17 cellular contexts compared by ENCODE assay signal in the genomic region with DNA sequence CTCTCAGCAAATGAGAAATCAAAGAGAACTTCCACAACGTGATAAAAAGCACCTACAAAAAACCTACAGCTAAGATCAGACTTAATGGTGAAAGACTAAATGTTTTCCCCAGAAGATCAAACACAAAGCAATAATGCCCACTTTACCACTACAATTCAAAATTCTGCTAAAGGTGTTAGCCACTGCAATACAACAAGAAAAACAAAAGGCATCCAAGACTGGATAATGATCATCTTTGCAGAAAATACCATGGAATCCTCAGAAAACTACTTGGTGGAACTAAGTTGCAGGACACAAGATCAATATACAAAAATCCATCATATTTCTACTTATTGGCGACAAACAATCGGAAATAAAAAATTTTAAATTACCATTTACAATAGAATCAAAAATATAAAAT. TPM values are rescaled to one million over a fixed set of nuclear protein-coding genes. Genes with fewer than 3 reads are reported as not detected.
DNase-seq lines count a peak whose midpoint lies in the region; ATAC-seq, FAIRE-seq and TF ChIP-seq lines count a peak whose summit lies in the region.
"Had no signal": no experiment of that assay in that cellular context is flagged by ENCODE, and none has a peak within 500 bp of the region (broad histone marks: within the 10 kb centered on the region; RNA-seq: fewer than 3 reads in every experiment).

No MANE protein-coding gene starts in this region.

- BruUV-seq in HepG2 (replicated peaks; lab: Mats Ljungman, UMichigan): no TSS peak

- H2AFZ ChIP-seq in HepG2 (ENCODE audit: low read length) (no peak overlapping the region), SU-DHL-6 (ENCODE audit: low read depth, low read length, severe bottlenecking) (no peak overlapping the region)

- no peak for TF ChIP-seq RAD21 in HepG2 (CRISPR knock-in tag; IDR thresholded peaks at IDR 0.05)

- H3K9me3 Mint-ChIP-seq in endodermal cell: peaks cover 49% of the 10 kb centered on the region
- peaks cover 21% of the 10 kb centered on the region for H3K9me3 Mint-ChIP-seq in type B pancreatic cell

- TF ChIP-seq CTCF in HepG2 (CRISPR knock-in tag; IDR thresholded peaks at IDR 0.05) (no peak), right lobe of liver (IDR thresholded peaks at IDR 0.05) (no peak), SU-DHL-6 (IDR thresholded peaks at IDR 0.05; ENCODE audit: insufficient read depth, low read length, poor library complexity, severe bottlenecking) (no peak), endodermal cell (conservative IDR thresholded peaks at IDR 0.05) (no peak), type B pancreatic cell (conservative IDR thresholded peaks at IDR 0.05) (no peak)

- H3K27ac ChIP-seq in HepG2 (ENCODE audit: extremely low read length, insufficient read depth, low read length) (no peak overlapping the region), right lobe of liver (no peak overlapping the region), SU-DHL-6 (ENCODE audit: low read depth, low read length) (no peak overlapping the region), endodermal cell (ENCODE audit: low read depth, low read length) (no peak overlapping the region)

- no peak overlapping the region for H3K4me2 ChIP-seq in HepG2 (ENCODE audit: low read depth, low read length)
- peak overlapping the region; percentile 33 for H3K4me2 ChIP-seq in SU-DHL-6 (ENCODE audit: low read depth, low read length, poor library complexity, severe bottlenecking)

- TF ChIP-seq POLR2A in HepG2 (IDR thresholded peaks at IDR 0.05; ENCODE audit: insufficient read depth in 1 of 2, low read depth in 2 of 2, low read length in 2 of 2): no peak
- TF ChIP-seq POLR2A in right lobe of liver (IDR thresholded peaks at IDR 0.05): no peak

- H3K9ac ChIP-seq in HepG2 (ENCODE audit: insufficient read depth, low read depth, low read length) (no peak overlapping the region), SU-DHL-6 (ENCODE audit: low read length) (no peak overlapping the region), endodermal cell (ENCODE audit: extremely low read depth, low read length, poor library complexity, severe bottlenecking) (no peak overlapping the region)

- H3K36me3 ChIP-seq in HepG2 (replicated peaks in 1 of 2; ENCODE audit: control insufficient read depth in 1 of 2, insufficient read depth in 2 of 2, low read length in 2 of 2): peaks cover 3 to 22% of the 10 kb centered on the region in 2 experiments; a peak in 3 of 5 replicates
- H3K36me3 ChIP-seq in right lobe of liver: peaks cover 0 to 19% (median 3%) of the 10 kb centered on the region in 4 donors
- H3K36me3 ChIP-seq in SU-DHL-6 (ENCODE audit: low read length): peaks cover 62% of the 10 kb centered on the region
- peaks cover 36% of the 10 kb centered on the region for H3K36me3 ChIP-seq in endodermal cell (ENCODE audit: control insufficient read depth, insufficient read depth, low read length)

- CTCF ChIA-PET in HepG2 (lab: Yijun Ruan, JAX; ENCODE audit: low intra/inter-chr PET ratio, low total read pairs): no interaction called here

- H3K27me3 Mint-ChIP-seq in endodermal cell (ENCODE audit: insufficient read depth) (no peaks in the 10 kb centered on the region), type B pancreatic cell (no peaks in the 10 kb centered on the region)
- H3K27me3 Mint-ChIP-seq: B cell had no signal

- H3K4me3 ChIP-seq in HepG2 (replicated peaks in 1 of 3; ENCODE audit: insufficient read depth in 1 of 3, low read depth in 2 of 3, low read length in 3 of 3): no peak overlapping the region
- H3K4me3 ChIP-seq in right lobe of liver: no peak overlapping the region
- H3K4me3 ChIP-seq in SU-DHL-6 (ENCODE audit: insufficient read depth, low read length, poor library complexity, severe bottlenecking): no peak overlapping the region
- H3K4me3 ChIP-seq in endodermal cell (ENCODE audit: low read length): peak overlapping the region; percentile 65

- peaks cover 36% of the 10 kb centered on the region for H4K20me1 ChIP-seq in HepG2 (ENCODE audit: insufficient read depth, low read length)
- H4K20me1 ChIP-seq in SU-DHL-6 (ENCODE audit: low read depth, low read length): peaks cover 6% of the 10 kb centered on the region; the same call in 1 of the 2 replicates

- 96% methylated on average over 3 of the region's 3 CpGs for WGBS in HepG2 (ENCODE audit: low lambda C conversion rate)
- 100% methylated on average over 3 of the region's 3 CpGs for WGBS in right lobe of liver (ENCODE audit: insufficient coverage, low coverage, low lambda C conversion rate, missing lambda C conversion rate)
- 98 to 100% methylated on average over 1 to 2 of the region's 3 CpGs for WGBS in endodermal cell (ENCODE audit: insufficient coverage in 1 of 2, insufficient read length in 1 of 2), 2 experiments

- intact Hi-C loops in HepG2 (cut with micrococcal nuclease; ENCODE audit: unreplicated experiment): no loop called here
- intact Hi-C loops in right lobe of liver (cut with DNase I): no loop called here

- TF ChIP-seq EP300 in HepG2 (IDR thresholded peaks at IDR 0.05; ENCODE audit: low read depth in 2 of 2, low read length in 2 of 2) (no peak), HepG2 (CRISPR knock-in tag; IDR thresholded peaks at IDR 0.05; ENCODE audit: borderline replicate concordance) (no peak)

- no peak overlapping the region for H3K27ac Mint-ChIP-seq in endodermal cell
- no peak overlapping the region for H3K27ac Mint-ChIP-seq in type B pancreatic cell
- H3K27ac Mint-ChIP-seq: B cell, HFFc6 had no signal

- in situ Hi-C loops in HepG2 (cut with HindIII; ENCODE audit: extremely low pct_ligation_motif_present, low pct_unique_long_range_greater_than_20kb): no loop called here

- DNase-seq in HepG2 (ENCODE audit: low spot score): no peak
- no peak for DNase-seq in right lobe of liver
- DNase-seq in endodermal cell: no peak
- no peak for DNase-seq in type B pancreatic cell (ENCODE audit: extremely low spot score, unreplicated experiment)
- no peak for DNase-seq in NOMO-1 treated with dmso at 0.1 percent for 144 hours (lab: John Stamatoyannopoulos, UW; ENCODE audit: unreplicated experiment)
- DNase-seq: EL, HFFc6, Karpas-422, NCI-H187 treated with DMSO at 0.1 percent for 48 hours, NCI-H446 treated with DMSO at 0.1 percent for 48 hours, NCI-H748 treated with DMSO at 0.1 percent for 48 hours, SHP77 treated with DMSO at 0.1 percent for 48 hours had no signal

- peaks cover 75% of the 10 kb centered on the region for H3K36me3 Mint-ChIP-seq in endodermal cell (ENCODE audit: low read depth)
- H3K36me3 Mint-ChIP-seq in type B pancreatic cell: peaks cover 65% of the 10 kb centered on the region

- H3K4me1 ChIP-seq in HepG2 (ENCODE audit: insufficient read depth, low read length) (peaks cover 44% of the 10 kb centered on the region), right lobe of liver (peaks cover 0 to 39% (median 4%) of the 10 kb centered on the region in 4 donors), endodermal cell (ENCODE audit: control insufficient read depth, insufficient read depth, low read length) (no peaks in the 10 kb centered on the region)

- H3K4me1 Mint-ChIP-seq in endodermal cell (peaks cover 15% of the 10 kb centered on the region), type B pancreatic cell (ENCODE audit: unreplicated experiment) (peaks cover 19% of the 10 kb centered on the region)

- FAIRE-seq in HepG2 (lab: Jason Lieb, UNC): no peak
- FAIRE-seq: H1, RCC 7860 had no signal

- no peaks in the 10 kb centered on the region for H3K27me3 ChIP-seq in HepG2 (ENCODE audit: control insufficient read depth in 1 of 2, insufficient read depth in 2 of 2, low read length in 2 of 2)
- no peaks in the 10 kb centered on the region for H3K27me3 ChIP-seq in right lobe of liver
- no peaks in the 10 kb centered on the region for H3K27me3 ChIP-seq in SU-DHL-6 (ENCODE audit: low read length)
- no peaks in the 10 kb centered on the region for H3K27me3 ChIP-seq in endodermal cell (ENCODE audit: control insufficient read depth, insufficient read depth, low read length, poor library complexity, severe bottlenecking)

- ATAC-seq in HepG2: no peak
- no peak for ATAC-seq in right lobe of liver
- no peak for ATAC-seq in GM18868 (IDR thresholded peaks at IDR 0.05; ENCODE audit: unreplicated experiment)

- H3K9me2 ChIP-seq in SU-DHL-6 (replicated peaks; ENCODE audit: insufficient read depth, low read length): no peaks in the 10 kb centered on the region

- POLR2A ChIA-PET in HepG2 (lab: Yijun Ruan, JAX): no interaction called here

- H3K9me3 ChIP-seq in HepG2 (ENCODE audit: low read length): peaks cover 29% of the 10 kb centered on the region
- H3K9me3 ChIP-seq in right lobe of liver: peaks cover 0 to 7% (median 0%) of the 10 kb centered on the region in 4 donors
- peaks cover 10% of the 10 kb centered on the region; the same call in 1 of the 2 replicates for H3K9me3 ChIP-seq in SU-DHL-6 (ENCODE audit: insufficient read depth, low read length)
- peaks cover 56% of the 10 kb centered on the region for H3K9me3 ChIP-seq in endodermal cell (ENCODE audit: control insufficient read depth, low read length)

- no peak overlapping the region for H3K4me3 Mint-ChIP-seq in endodermal cell
- peak overlapping the region; percentile 12 for H3K4me3 Mint-ChIP-seq in type B pancreatic cell
- H3K4me3 Mint-ChIP-seq: HFFc6 had no signal

- peaks cover 17% of the 10 kb centered on the region; the same call in 1 of the 2 replicates for H3F3A ChIP-seq in SU-DHL-6 (ENCODE audit: insufficient read depth)

- H3K79me2 ChIP-seq in HepG2 (ENCODE audit: insufficient read depth, low read length) (peaks cover 92% of the 10 kb centered on the region), SU-DHL-6 (ENCODE audit: insufficient read depth, low read length) (peaks cover 100% of the 10 kb centered on the region)

RNA-seq across cellular contexts. Expression of gene DDX24, which starts 6.5 kb away (rescaled TPM):
- 149 and 215 TPM in 2 replicates for total RNA-seq in HepG2 (2016; rRNA removed; fragmentation: Illumina TruSeq; extraction: Trizol)
- total RNA-seq in HepG2 (2016; cell fraction: cytosol; rRNA removed; fragmentation: Illumina TruSeq; extraction: Trizol; ENCODE audit: low read depth): 8.8 and 12.3 TPM in 2 replicates
- 152 and 207 TPM in 2 replicates for total RNA-seq in HepG2 (2016; cell fraction: insoluble cytoplasmic fraction; rRNA removed; fragmentation: Illumina TruSeq; extraction: Trizol)
- total RNA-seq in HepG2 (2016; cell fraction: membrane; rRNA removed; fragmentation: Illumina TruSeq; extraction: Trizol): 25.6 and 27.8 TPM in 2 replicates
- 84.5 and 106 TPM in 2 replicates for total RNA-seq in HepG2 (2016; cell fraction: nucleus; rRNA removed; fragmentation: Illumina TruSeq; extraction: Trizol)
- 62.3 and 67.3 TPM in 2 replicates for polyA plus RNA-seq in HepG2 (2011; rRNA removed)
- polyA plus RNA-seq in HepG2 (2011; cell fraction: cytosol; rRNA removed): 38.2 and 50.1 TPM in 2 replicates
- 56.2 and 66.5 TPM in 2 replicates for polyA plus RNA-seq in HepG2 (2011; cell fraction: nucleus; rRNA removed)
- 86.8 and 88.0 TPM in 2 replicates for polyA plus RNA-seq in HepG2 (2012)
- 5.2 and 6.0 TPM in 2 replicates for polyA plus RNA-seq in HepG2 (2016; cell fraction: cytosol; fragmentation: Illumina TruSeq; extraction: Trizol; ENCODE audit: low read depth)
- 160 and 163 TPM in 2 replicates for polyA plus RNA-seq in HepG2 (2016; cell fraction: insoluble cytoplasmic fraction; fragmentation: Illumina TruSeq; extraction: Trizol; ENCODE audit: low read depth)
- polyA plus RNA-seq in HepG2 (2016; cell fraction: membrane; fragmentation: Illumina TruSeq; extraction: Trizol; ENCODE audit: low read depth): 12.6 and 13.0 TPM in 2 replicates
- polyA plus RNA-seq in HepG2 (2016; cell fraction: nucleus; fragmentation: Illumina TruSeq; extraction: Trizol; ENCODE audit: insufficient read depth, low read depth): 104 and 108 TPM in 2 replicates
- polyA minus RNA-seq in HepG2 (2011; rRNA and poly(A)+ RNA removed; ENCODE audit: low replicate concordance): 50.1 and 167 TPM in 2 replicates
- polyA minus RNA-seq in HepG2 (2011; cell fraction: cytosol; rRNA and poly(A)+ RNA removed): 37.3 and 43.9 TPM in 2 replicates
- 50.2 and 79.2 TPM in 2 replicates for polyA minus RNA-seq in HepG2 (2011; cell fraction: nucleus; rRNA and poly(A)+ RNA removed)
- total RNA-seq in right lobe of liver: 10 to 100 TPM; 47.8 to 74.0 (median 63.6) TPM
- total RNA-seq in endodermal cell: 100 to 1,000 TPM; 131 to 137 TPM
- 151 TPM for polyA plus RNA-seq in endodermal cell (2013, experiment 1 of 2)
- 146 TPM for polyA plus RNA-seq in endodermal cell (2013, experiment 2 of 2)
- 127 and 156 TPM in 2 replicates for total RNA-seq in type B pancreatic cell (ENCODE audit: low replicate concordance)

RNA-seq across cellular contexts. Expression of gene IFI27L1, which starts 6.6 kb away (rescaled TPM):
- 19.0 and 19.3 TPM in 2 replicates for total RNA-seq in HepG2 (2016; rRNA removed; fragmentation: Illumina TruSeq; extraction: Trizol)
- total RNA-seq in HepG2 (2016; cell fraction: cytosol; rRNA removed; fragmentation: Illumina TruSeq; extraction: Trizol; ENCODE audit: low read depth): 6.4 and 9.9 TPM in 2 replicates
- 18.3 and 20.8 TPM in 2 replicates for total RNA-seq in HepG2 (2016; cell fraction: insoluble cytoplasmic fraction; rRNA removed; fragmentation: Illumina TruSeq; extraction: Trizol)
- 10.0 and 10.1 TPM in 2 replicates for total RNA-seq in HepG2 (2016; cell fraction: membrane; rRNA removed; fragmentation: Illumina TruSeq; extraction: Trizol)
- total RNA-seq in HepG2 (2016; cell fraction: nucleus; rRNA removed; fragmentation: Illumina TruSeq; extraction: Trizol): 14.3 and 16.2 TPM in 2 replicates
- polyA plus RNA-seq in HepG2 (2011; rRNA removed): 9.6 and 11.9 TPM in 2 replicates
- polyA plus RNA-seq in HepG2 (2011; cell fraction: cytosol; rRNA removed): 14.3 and 18.1 TPM in 2 replicates
- polyA plus RNA-seq in HepG2 (2011; cell fraction: nucleus; rRNA removed): 13.5 TPM in 2 replicates
- 8.0 and 11.2 TPM in 2 replicates for polyA plus RNA-seq in HepG2 (2012)
- polyA plus RNA-seq in HepG2 (2016; cell fraction: cytosol; fragmentation: Illumina TruSeq; extraction: Trizol; ENCODE audit: low read depth): 5.6 and 7.8 TPM in 2 replicates
- polyA plus RNA-seq in HepG2 (2016; cell fraction: insoluble cytoplasmic fraction; fragmentation: Illumina TruSeq; extraction: Trizol; ENCODE audit: low read depth): 12.7 and 14.3 TPM in 2 replicates
- polyA plus RNA-seq in HepG2 (2016; cell fraction: membrane; fragmentation: Illumina TruSeq; extraction: Trizol; ENCODE audit: low read depth): 5.7 and 8.7 TPM in 2 replicates
- polyA plus RNA-seq in HepG2 (2016; cell fraction: nucleus; fragmentation: Illumina TruSeq; extraction: Trizol; ENCODE audit: insufficient read depth, low read depth): 26.6 and 29.4 TPM in 2 replicates
- 5.1 and 14.3 TPM in 2 replicates for polyA minus RNA-seq in HepG2 (2011; rRNA and poly(A)+ RNA removed; ENCODE audit: low replicate concordance)
- 2.7 and 3.1 TPM in 2 replicates for polyA minus RNA-seq in HepG2 (2011; cell fraction: cytosol; rRNA and poly(A)+ RNA removed)
- 5.5 and 8.3 TPM in 2 replicates for polyA minus RNA-seq in HepG2 (2011; cell fraction: nucleus; rRNA and poly(A)+ RNA removed)
- 1 to 10 TPM; 2.6 to 8.2 (median 5.3) TPM for total RNA-seq in right lobe of liver
- total RNA-seq in endodermal cell: 10 to 100 TPM; 40.0 to 47.2 TPM
- polyA plus RNA-seq in endodermal cell (2013, experiment 1 of 2): 25.0 TPM
- polyA plus RNA-seq in endodermal cell (2013, experiment 2 of 2): 20.8 TPM
- 15.6 and 36.8 TPM in 2 replicates for total RNA-seq in type B pancreatic cell (ENCODE audit: low replicate concordance)

RNA-seq across cellular contexts. Expression of gene IFI27, which starts 36.0 kb away (rescaled TPM):
- 1.2 and 2.0 TPM in 2 replicates for total RNA-seq in HepG2 (2016; rRNA removed; fragmentation: Illumina TruSeq; extraction: Trizol)
- total RNA-seq in HepG2 (2016; cell fraction: cytosol; rRNA removed; fragmentation: Illumina TruSeq; extraction: Trizol; ENCODE audit: low read depth): 1.2 TPM in 1 of 2 replicates, not detected in the other
- 1.4 and 1.6 TPM in 2 replicates for total RNA-seq in HepG2 (2016; cell fraction: insoluble cytoplasmic fraction; rRNA removed; fragmentation: Illumina TruSeq; extraction: Trizol)
- total RNA-seq in HepG2 (2016; cell fraction: membrane; rRNA removed; fragmentation: Illumina TruSeq; extraction: Trizol): 0.80 and 1.1 TPM in 2 replicates
- total RNA-seq in HepG2 (2016; cell fraction: nucleus; rRNA removed; fragmentation: Illumina TruSeq; extraction: Trizol): 1.3 and 2.1 TPM in 2 replicates
- polyA plus RNA-seq in HepG2 (2011; rRNA removed): 1.7 and 2.3 TPM in 2 replicates
- polyA plus RNA-seq in HepG2 (2011; cell fraction: cytosol; rRNA removed): 2.5 and 3.5 TPM in 2 replicates
- 2.2 and 2.7 TPM in 2 replicates for polyA plus RNA-seq in HepG2 (2011; cell fraction: nucleus; rRNA removed)
- 1.0 and 1.3 TPM in 2 replicates for polyA plus RNA-seq in HepG2 (2012)
- polyA plus RNA-seq in HepG2 (2016; cell fraction: cytosol; fragmentation: Illumina TruSeq; extraction: Trizol; ENCODE audit: low read depth): 0.75 and 0.84 TPM in 2 replicates
- polyA plus RNA-seq in HepG2 (2016; cell fraction: insoluble cytoplasmic fraction; fragmentation: Illumina TruSeq; extraction: Trizol; ENCODE audit: low read depth): 0.77 and 0.79 TPM in 2 replicates
- 0.64 and 1.1 TPM in 2 replicates for polyA plus RNA-seq in HepG2 (2016; cell fraction: membrane; fragmentation: Illumina TruSeq; extraction: Trizol; ENCODE audit: low read depth)
- 2.4 and 2.5 TPM in 2 replicates for polyA plus RNA-seq in HepG2 (2016; cell fraction: nucleus; fragmentation: Illumina TruSeq; extraction: Trizol; ENCODE audit: insufficient read depth, low read depth)
- 2.4 and 59.0 TPM in 2 replicates for polyA minus RNA-seq in HepG2 (2011; rRNA and poly(A)+ RNA removed; ENCODE audit: low replicate concordance)
- polyA minus RNA-seq in HepG2 (2011; cell fraction: cytosol; rRNA and poly(A)+ RNA removed): not detected in 2 replicates
- 0.39 and 1.1 TPM in 2 replicates for polyA minus RNA-seq in HepG2 (2011; cell fraction: nucleus; rRNA and poly(A)+ RNA removed)
- 10 to 100 TPM; 10.0 to 32.5 (median 16.9) TPM for total RNA-seq in right lobe of liver
- 1 to 10 TPM; 1.9 to 9.0 TPM for total RNA-seq in endodermal cell
- polyA plus RNA-seq in endodermal cell (2013, experiment 1 of 2): 4.2 TPM
- polyA plus RNA-seq in endodermal cell (2013, experiment 2 of 2): 2.6 TPM
- 12.6 and 15.5 TPM in 2 replicates for total RNA-seq in type B pancreatic cell (ENCODE audit: low replicate concordance)

RNA-seq across cellular contexts. Expression of gene OTUB2, which starts 48.4 kb away (rescaled TPM):
- 2.2 and 2.4 TPM in 2 replicates for total RNA-seq in HepG2 (2016; rRNA removed; fragmentation: Illumina TruSeq; extraction: Trizol)
- 0.30 and 0.44 TPM in 2 replicates for total RNA-seq in HepG2 (2016; cell fraction: cytosol; rRNA removed; fragmentation: Illumina TruSeq; extraction: Trizol; ENCODE audit: low read depth)
- total RNA-seq in HepG2 (2016; cell fraction: insoluble cytoplasmic fraction; rRNA removed; fragmentation: Illumina TruSeq; extraction: Trizol): 1.8 and 1.9 TPM in 2 replicates
- 1.2 and 1.4 TPM in 2 replicates for total RNA-seq in HepG2 (2016; cell fraction: membrane; rRNA removed; fragmentation: Illumina TruSeq; extraction: Trizol)
- 2.6 and 3.1 TPM in 2 replicates for total RNA-seq in HepG2 (2016; cell fraction: nucleus; rRNA removed; fragmentation: Illumina TruSeq; extraction: Trizol)
- 2.4 and 3.0 TPM in 2 replicates for polyA plus RNA-seq in HepG2 (2011; rRNA removed)
- polyA plus RNA-seq in HepG2 (2011; cell fraction: cytosol; rRNA removed): 2.3 and 2.6 TPM in 2 replicates
- 3.9 and 4.1 TPM in 2 replicates for polyA plus RNA-seq in HepG2 (2011; cell fraction: nucleus; rRNA removed)
- polyA plus RNA-seq in HepG2 (2012): 1.4 and 1.9 TPM in 2 replicates
- 0.21 and 0.70 TPM in 2 replicates for polyA plus RNA-seq in HepG2 (2016; cell fraction: cytosol; fragmentation: Illumina TruSeq; extraction: Trizol; ENCODE audit: low read depth)
- polyA plus RNA-seq in HepG2 (2016; cell fraction: insoluble cytoplasmic fraction; fragmentation: Illumina TruSeq; extraction: Trizol; ENCODE audit: low read depth): 2.0 and 2.3 TPM in 2 replicates
- 0.58 and 1.0 TPM in 2 replicates for polyA plus RNA-seq in HepG2 (2016; cell fraction: membrane; fragmentation: Illumina TruSeq; extraction: Trizol; ENCODE audit: low read depth)
- polyA plus RNA-seq in HepG2 (2016; cell fraction: nucleus; fragmentation: Illumina TruSeq; extraction: Trizol; ENCODE audit: insufficient read depth, low read depth): 2.1 and 2.3 TPM in 2 replicates
- polyA minus RNA-seq in HepG2 (2011; rRNA and poly(A)+ RNA removed; ENCODE audit: low replicate concordance): 0.49 and 8.2 TPM in 2 replicates
- 3.3 and 4.7 TPM in 2 replicates for polyA minus RNA-seq in HepG2 (2011; cell fraction: cytosol; rRNA and poly(A)+ RNA removed)
- polyA minus RNA-seq in HepG2 (2011; cell fraction: nucleus; rRNA and poly(A)+ RNA removed): 10.0 and 11.3 TPM in 2 replicates
- total RNA-seq in right lobe of liver: 1 to 10 TPM in 2 of 6 experiments, under 1 TPM in 4; 0.59 to 3.7 (median 0.85) TPM
- total RNA-seq in endodermal cell: 1 to 10 TPM; 6.3 to 6.7 TPM
- 6.3 TPM for polyA plus RNA-seq in endodermal cell (2013, experiment 1 of 2)
- polyA plus RNA-seq in endodermal cell (2013, experiment 2 of 2): 5.1 TPM
- 2.6 and 3.0 TPM in 2 replicates for total RNA-seq in type B pancreatic cell (ENCODE audit: low replicate concordance)

RNA-seq across cellular contexts. Expression of gene IFI27L2, which starts 54.9 kb away (rescaled TPM):
- total RNA-seq in HepG2 (2016; rRNA removed; fragmentation: Illumina TruSeq; extraction: Trizol): 4.3 and 6.0 TPM in 2 replicates
- 2.5 and 3.2 TPM in 2 replicates for total RNA-seq in HepG2 (2016; cell fraction: cytosol; rRNA removed; fragmentation: Illumina TruSeq; extraction: Trizol; ENCODE audit: low read depth)
- total RNA-seq in HepG2 (2016; cell fraction: insoluble cytoplasmic fraction; rRNA removed; fragmentation: Illumina TruSeq; extraction: Trizol): 5.0 and 5.5 TPM in 2 replicates
- total RNA-seq in HepG2 (2016; cell fraction: membrane; rRNA removed; fragmentation: Illumina TruSeq; extraction: Trizol): 3.6 and 3.7 TPM in 2 replicates
- total RNA-seq in HepG2 (2016; cell fraction: nucleus; rRNA removed; fragmentation: Illumina TruSeq; extraction: Trizol): 1.6 and 1.9 TPM in 2 replicates
- polyA plus RNA-seq in HepG2 (2011; rRNA removed): 4.8 and 6.9 TPM in 2 replicates
- 9.7 and 10.5 TPM in 2 replicates for polyA plus RNA-seq in HepG2 (2011; cell fraction: cytosol; rRNA removed)
- 3.1 and 4.9 TPM in 2 replicates for polyA plus RNA-seq in HepG2 (2011; cell fraction: nucleus; rRNA removed)
- polyA plus RNA-seq in HepG2 (2012): 2.3 and 4.8 TPM in 2 replicates
- polyA plus RNA-seq in HepG2 (2016; cell fraction: cytosol; fragmentation: Illumina TruSeq; extraction: Trizol; ENCODE audit: low read depth): 3.7 and 4.6 TPM in 2 replicates
- 6.3 and 6.5 TPM in 2 replicates for polyA plus RNA-seq in HepG2 (2016; cell fraction: insoluble cytoplasmic fraction; fragmentation: Illumina TruSeq; extraction: Trizol; ENCODE audit: low read depth)
- 2.3 and 3.4 TPM in 2 replicates for polyA plus RNA-seq in HepG2 (2016; cell fraction: membrane; fragmentation: Illumina TruSeq; extraction: Trizol; ENCODE audit: low read depth)
- 2.8 and 4.6 TPM in 2 replicates for polyA plus RNA-seq in HepG2 (2016; cell fraction: nucleus; fragmentation: Illumina TruSeq; extraction: Trizol; ENCODE audit: insufficient read depth, low read depth)
- polyA minus RNA-seq in HepG2 (2011; rRNA and poly(A)+ RNA removed; ENCODE audit: low replicate concordance): 1.5 and 6.0 TPM in 2 replicates
- not detected in 2 replicates for polyA minus RNA-seq in HepG2 (2011; cell fraction: cytosol; rRNA and poly(A)+ RNA removed)
- 1.1 TPM in 1 of 2 replicates, not detected in the other for polyA minus RNA-seq in HepG2 (2011; cell fraction: nucleus; rRNA and poly(A)+ RNA removed)
- 1 to 10 TPM in 5 of 6 experiments, not detected in 1; 1.8 to 7.9 (median 4.1) TPM for total RNA-seq in right lobe of liver
- 10 to 100 TPM; 36.0 to 43.7 TPM for total RNA-seq in endodermal cell
- polyA plus RNA-seq in endodermal cell (2013, experiment 1 of 2): 59.6 TPM
- polyA plus RNA-seq in endodermal cell (2013, experiment 2 of 2): 46.0 TPM
- 14.8 and 28.2 TPM in 2 replicates for total RNA-seq in type B pancreatic cell (ENCODE audit: low replicate concordance)
